In genomic region chr20:46307139-46307998, GRCh38 we compare ENCODE assay signal across 8 cellular contexts. TPM values are rescaled to one million over a fixed set of nuclear protein-coding genes. Genes with fewer than 3 reads are reported as not detected.
DNase-seq lines count a peak whose midpoint lies in the region; ATAC-seq and TF ChIP-seq lines count a peak whose summit lies in the region.

No MANE protein-coding gene starts in this region.

- TF ChIP-seq CTCF in esophagus squamous epithelium (IDR thresholded peaks at IDR 0.05) = peak; percentile 46 to 89 (median 79)

- peaks cover 10 to 13% of the 10 kb centered on the region in 2 donors for H3K4me1 Mint-ChIP-seq in natural killer cell treated with Interleukin-12 subunit alpha and Interleukin-12 subunit beta and Interleukin-15 and Interleukin-18, amount 100 ng/mL, for 72 hours (ENCODE audit: low read depth in 2 of 2)

- no peaks in the 10 kb centered on the region for H3K36me3 Mint-ChIP-seq in natural killer cell treated with Interleukin-12 subunit alpha and Interleukin-12 subunit beta and Interleukin-15 and Interleukin-18, amount 100 ng/mL, for 72 hours

- H3K36me3 ChIP-seq in esophagus squamous epithelium = no peaks in the 10 kb centered on the region

- peak overlapping the region; percentile 60 for H3K4me3 Mint-ChIP-seq in natural killer cell treated with Interleukin-12 subunit alpha and Interleukin-12 subunit beta and Interleukin-15 and Interleukin-18, amount 100 ng/mL, for 72 hours

- no peak for TF ChIP-seq POLR2A in esophagus squamous epithelium (IDR thresholded peaks at IDR 0.05)

- peak; percentile 67 for ATAC-seq in HG03159 (IDR thresholded peaks at IDR 0.05; ENCODE audit: unreplicated experiment)
- ATAC-seq in natural killer cell treated with Interleukin-12 subunit alpha and Interleukin-12 subunit beta and Interleukin-15 and Interleukin-18, amount 100 ng/mL, for 72 hours = peak; percentile 80 to 83
- no peak for ATAC-seq in GM21786 (IDR thresholded peaks at IDR 0.05; ENCODE audit: unreplicated experiment)

- intact Hi-C loops in esophagus squamous epithelium (cut with DNase I) = no loop called here

- no peaks in the 10 kb centered on the region for H3K9me3 Mint-ChIP-seq in natural killer cell treated with Interleukin-12 subunit alpha and Interleukin-12 subunit beta and Interleukin-15 and Interleukin-18, amount 100 ng/mL, for 72 hours

- peak overlapping the region; percentile 30 to 71 (median 43) for H3K4me3 ChIP-seq in esophagus squamous epithelium

- 0 to 2% methylated on average over 1 to 41 of the region's 90 CpGs for WGBS in esophagus squamous epithelium, 2 donors

- no peaks in the 10 kb centered on the region for H3K9me3 ChIP-seq in esophagus squamous epithelium

- peaks cover 6 to 100% (median 14%) of the 10 kb centered on the region in 4 donors for H3K27me3 ChIP-seq in esophagus squamous epithelium

- H3K27ac Mint-ChIP-seq in natural killer cell treated with Interleukin-12 subunit alpha and Interleukin-12 subunit beta and Interleukin-15 and Interleukin-18, amount 100 ng/mL, for 72 hours = no peak overlapping the region

- H3K4me1 ChIP-seq in esophagus squamous epithelium = peaks cover 10 to 51% (median 23%) of the 10 kb centered on the region in 3 donors

- peaks cover 55 to 67% of the 10 kb centered on the region in 2 donors for H3K27me3 Mint-ChIP-seq in natural killer cell treated with Interleukin-12 subunit alpha and Interleukin-12 subunit beta and Interleukin-15 and Interleukin-18, amount 100 ng/mL, for 72 hours

- no peak overlapping the region for H3K27ac ChIP-seq in esophagus squamous epithelium

- DNase-seq in Daoy (ENCODE audit: low read depth) (peak; percentile 72), NOMO-1 treated with dmso at 0.1 percent for 144 hours (lab: John Stamatoyannopoulos, UW; ENCODE audit: unreplicated experiment) (peak; percentile 37), activated T-cell treated with anti-CD3 and anti-CD28 coated beads for 24 hours (ENCODE audit: low read depth) (peak; percentile 59), esophagus squamous epithelium (lab: John Stamatoyannopoulos, UW) (no peak)
- DNase-seq in natural killer cell treated with Interleukin-12 subunit alpha and Interleukin-12 subunit beta and Interleukin-15 and Interleukin-18, amount 100 ng/mL, for 72 hours (ENCODE audit: low spot score) = peak; percentile 73
- DNase-seq in stimulated activated naive CD4-positive, alpha-beta T cell (lab: John Stamatoyannopoulos, UW) = peak; percentile 39 to 76 (median 64)

RNA-seq across cellular contexts. Expression of gene CDH22, which starts 0.9 kb away (rescaled TPM):
- under 0.01 TPM in 1 of 2 replicates, not detected in the other for total RNA-seq in Daoy (2014; rRNA removed; shearing (Covaris generic))
- 1 to 10 TPM in 2 of 4 donors, under 1 TPM in 2; 0.11 to 2.3 (median 0.76) TPM for total RNA-seq in esophagus squamous epithelium
- not detected for total RNA-seq in natural killer cell treated with Interleukin-12 subunit alpha and Interleukin-12 subunit beta and Interleukin-15 and Interleukin-18, amount 100 ng/mL, for 72 hours
